In the genomic region with DNA sequence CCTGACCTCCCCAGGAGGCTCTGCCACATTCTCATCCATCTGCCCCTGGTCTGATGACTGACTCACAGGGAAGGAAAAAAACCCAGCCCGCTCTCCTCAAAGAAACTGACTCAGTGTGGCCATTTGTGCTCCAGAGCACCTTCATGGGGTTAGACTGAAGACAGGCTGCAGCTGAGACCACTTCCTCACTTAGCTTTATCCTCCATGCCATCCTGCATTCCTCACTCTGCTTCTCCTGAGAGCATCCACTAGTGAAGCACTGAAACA, we compare ENCODE assay signal across 1 cellular context.
TF ChIP-seq lines count a peak whose summit lies in the region.

No MANE protein-coding gene starts in this region.

TF ChIP-seq in HepG2, 621 proteins besides CTCF, POLR2A, EP300 and RAD21 (continued from another document):
- TF ChIP-seq, protein P1, sequence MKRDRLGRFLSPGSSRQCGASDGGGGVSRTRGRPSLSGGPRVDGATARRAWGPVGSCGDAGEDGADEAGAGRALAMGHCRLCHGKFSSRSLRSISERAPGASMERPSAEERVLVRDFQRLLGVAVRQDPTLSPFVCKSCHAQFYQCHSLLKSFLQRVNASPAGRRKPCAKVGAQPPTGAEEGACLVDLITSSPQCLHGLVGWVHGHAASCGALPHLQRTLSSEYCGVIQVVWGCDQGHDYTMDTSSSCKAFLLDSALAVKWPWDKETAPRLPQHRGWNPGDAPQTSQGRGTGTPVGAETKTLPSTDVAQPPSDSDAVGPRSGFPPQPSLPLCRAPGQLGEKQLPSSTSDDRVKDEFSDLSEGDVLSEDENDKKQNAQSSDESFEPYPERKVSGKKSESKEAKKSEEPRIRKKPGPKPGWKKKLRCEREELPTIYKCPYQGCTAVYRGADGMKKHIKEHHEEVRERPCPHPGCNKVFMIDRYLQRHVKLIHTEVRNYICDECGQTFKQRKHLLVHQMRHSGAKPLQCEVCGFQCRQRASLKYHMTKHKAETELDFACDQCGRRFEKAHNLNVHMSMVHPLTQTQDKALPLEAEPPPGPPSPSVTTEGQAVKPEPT (CRISPR knock-in tag; IDR thresholded peaks at IDR 0.05; ENCODE audit: low read depth) = no peak
- TF ChIP-seq TEAD3 (CRISPR knock-in tag; optimal IDR thresholded peaks at IDR 0.05; ENCODE audit: borderline replicate concordance) = no peak
- TF ChIP-seq GATAD2A (CRISPR knock-in tag; IDR thresholded peaks at IDR 0.05) = no peak
- TF ChIP-seq, protein P2, sequence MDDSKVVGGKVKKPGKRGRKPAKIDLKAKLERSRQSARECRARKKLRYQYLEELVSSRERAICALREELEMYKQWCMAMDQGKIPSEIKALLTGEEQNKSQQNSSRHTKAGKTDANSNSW (CRISPR knock-in tag; IDR thresholded peaks at IDR 0.05; ENCODE audit: borderline replicate concordance) = no peak
- TF ChIP-seq TSC22D2 (CRISPR knock-in tag; IDR thresholded peaks at IDR 0.05; ENCODE audit: borderline replicate concordance) = no peak
- TF ChIP-seq ZNF367 (CRISPR knock-in tag; IDR thresholded peaks at IDR 0.05; ENCODE audit: borderline replicate concordance) = no peak
- no peak for TF ChIP-seq HOXA5 (CRISPR knock-in tag; IDR thresholded peaks at IDR 0.05)
- TF ChIP-seq ZNF556 (CRISPR knock-in tag; IDR thresholded peaks at IDR 0.05; ENCODE audit: borderline replicate concordance) = no peak
- TF ChIP-seq, protein P3, sequence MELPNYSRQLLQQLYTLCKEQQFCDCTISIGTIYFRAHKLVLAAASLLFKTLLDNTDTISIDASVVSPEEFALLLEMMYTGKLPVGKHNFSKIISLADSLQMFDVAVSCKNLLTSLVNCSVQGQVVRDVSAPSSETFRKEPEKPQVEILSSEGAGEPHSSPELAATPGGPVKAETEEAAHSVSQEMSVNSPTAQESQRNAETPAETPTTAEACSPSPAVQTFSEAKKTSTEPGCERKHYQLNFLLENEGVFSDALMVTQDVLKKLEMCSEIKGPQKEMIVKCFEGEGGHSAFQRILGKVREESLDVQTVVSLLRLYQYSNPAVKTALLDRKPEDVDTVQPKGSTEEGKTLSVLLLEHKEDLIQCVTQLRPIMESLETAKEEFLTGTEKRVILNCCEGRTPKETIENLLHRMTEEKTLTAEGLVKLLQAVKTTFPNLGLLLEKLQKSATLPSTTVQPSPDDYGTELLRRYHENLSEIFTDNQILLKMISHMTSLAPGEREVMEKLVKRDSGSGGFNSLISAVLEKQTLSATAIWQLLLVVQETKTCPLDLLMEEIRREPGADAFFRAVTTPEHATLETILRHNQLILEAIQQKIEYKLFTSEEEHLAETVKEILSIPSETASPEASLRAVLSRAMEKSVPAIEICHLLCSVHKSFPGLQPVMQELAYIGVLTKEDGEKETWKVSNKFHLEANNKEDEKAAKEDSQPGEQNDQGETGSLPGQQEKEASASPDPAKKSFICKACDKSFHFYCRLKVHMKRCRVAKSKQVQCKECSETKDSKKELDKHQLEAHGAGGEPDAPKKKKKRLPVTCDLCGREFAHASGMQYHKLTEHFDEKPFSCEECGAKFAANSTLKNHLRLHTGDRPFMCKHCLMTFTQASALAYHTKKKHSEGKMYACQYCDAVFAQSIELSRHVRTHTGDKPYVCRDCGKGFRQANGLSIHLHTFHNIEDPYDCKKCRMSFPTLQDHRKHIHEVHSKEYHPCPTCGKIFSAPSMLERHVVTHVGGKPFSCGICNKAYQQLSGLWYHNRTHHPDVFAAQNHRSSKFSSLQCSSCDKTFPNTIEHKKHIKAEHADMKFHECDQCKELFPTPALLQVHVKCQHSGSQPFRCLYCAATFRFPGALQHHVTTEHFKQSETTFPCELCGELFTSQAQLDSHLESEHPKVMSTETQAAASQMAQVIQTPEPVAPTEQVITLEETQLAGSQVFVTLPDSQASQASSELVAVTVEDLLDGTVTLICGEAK (IDR thresholded peaks at IDR 0.05) = no peak
- TF ChIP-seq, protein P3 (CRISPR knock-in tag; IDR thresholded peaks at IDR 0.05) = no peak
- TF ChIP-seq KDM5A (IDR thresholded peaks at IDR 0.05; ENCODE audit: borderline replicate concordance, low read length) = no peak
- TF ChIP-seq SP140L (CRISPR knock-in tag; IDR thresholded peaks at IDR 0.05; ENCODE audit: borderline replicate concordance) = no peak
- no peak for TF ChIP-seq ELF4 (CRISPR knock-in tag; IDR thresholded peaks at IDR 0.05; ENCODE audit: borderline replicate concordance)
- no peak for TF ChIP-seq ZNF460 (CRISPR knock-in tag; IDR thresholded peaks at IDR 0.05; ENCODE audit: borderline replicate concordance)
- TF ChIP-seq ZNF230 (CRISPR knock-in tag; IDR thresholded peaks at IDR 0.05) = no peak
- TF ChIP-seq NFIB (CRISPR knock-in tag; IDR thresholded peaks at IDR 0.05; ENCODE audit: borderline replicate concordance) = no peak
- TF ChIP-seq, protein P4, sequence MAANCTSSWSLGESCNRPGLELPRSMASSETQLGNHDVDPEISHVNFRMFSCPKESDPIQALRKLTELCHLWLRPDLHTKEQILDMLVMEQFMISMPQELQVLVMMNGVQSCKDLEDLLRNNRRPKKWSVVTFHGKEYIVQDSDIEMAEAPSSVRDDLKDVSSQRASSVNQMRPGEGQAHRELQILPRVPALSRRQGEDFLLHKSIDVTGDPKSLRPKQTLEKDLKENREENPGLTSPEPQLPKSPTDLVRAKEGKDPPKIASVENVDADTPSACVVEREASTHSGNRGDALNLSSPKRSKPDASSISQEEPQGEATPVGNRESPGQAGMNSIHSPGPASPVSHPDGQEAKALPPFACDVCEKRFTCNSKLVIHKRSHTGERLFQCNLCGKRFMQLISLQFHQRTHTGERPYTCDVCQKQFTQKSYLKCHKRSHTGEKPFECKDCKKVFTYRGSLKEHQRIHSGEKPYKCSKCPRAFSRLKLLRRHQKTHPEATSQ (CRISPR knock-in tag; IDR thresholded peaks at IDR 0.05; ENCODE audit: borderline replicate concordance) = no peak
- TF ChIP-seq, protein P5, sequence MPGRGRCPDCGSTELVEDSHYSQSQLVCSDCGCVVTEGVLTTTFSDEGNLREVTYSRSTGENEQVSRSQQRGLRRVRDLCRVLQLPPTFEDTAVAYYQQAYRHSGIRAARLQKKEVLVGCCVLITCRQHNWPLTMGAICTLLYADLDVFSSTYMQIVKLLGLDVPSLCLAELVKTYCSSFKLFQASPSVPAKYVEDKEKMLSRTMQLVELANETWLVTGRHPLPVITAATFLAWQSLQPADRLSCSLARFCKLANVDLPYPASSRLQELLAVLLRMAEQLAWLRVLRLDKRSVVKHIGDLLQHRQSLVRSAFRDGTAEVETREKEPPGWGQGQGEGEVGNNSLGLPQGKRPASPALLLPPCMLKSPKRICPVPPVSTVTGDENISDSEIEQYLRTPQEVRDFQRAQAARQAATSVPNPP (CRISPR knock-in tag; IDR thresholded peaks at IDR 0.05) = no peak
- TF ChIP-seq HMG20B (CRISPR knock-in tag; conservative IDR thresholded peaks at IDR 0.05) = no peak
